ENCODE assay signal across 22 cellular contexts in genomic region chr14:20486700-20487401, GRCh38. TPM values are rescaled to one million over a fixed set of nuclear protein-coding genes. Genes with fewer than 3 reads are reported as not detected.
DNase-seq lines count a peak whose midpoint lies in the region; ATAC-seq and TF ChIP-seq lines count a peak whose summit lies in the region.
"Had no signal": no experiment of that assay in that cellular context is flagged by ENCODE, and none has a peak within 500 bp of the region (broad histone marks: within the 10 kb centered on the region; RNA-seq: fewer than 3 reads in every experiment).

No MANE protein-coding gene starts in this region.

- H3K9me3 ChIP-seq in smooth muscle cell (replicated peaks; ENCODE audit: low read depth), result no peaks in the 10 kb centered on the region
- H3K9me3 ChIP-seq: body of pancreas, esophagus muscularis mucosa had no signal

- no peak for TF ChIP-seq CTCF in smooth muscle cell (IDR thresholded peaks at IDR 0.05; ENCODE audit: borderline replicate concordance, insufficient read depth, poor library complexity, severe bottlenecking)

- peak overlapping the region in 1 of 2 donors; percentile 47 for H3K27ac Mint-ChIP-seq in stimulated activated naive CD8-positive, alpha-beta T cell treated with anti-CD3 and anti-CD28 coated beads, Interleukin-15, amount 100 ng/mL, for 72 hours
- H3K27ac Mint-ChIP-seq in activated naive CD8-positive, alpha-beta T cell treated with anti-CD3 and anti-CD28 coated beads, Interleukin-2, amount 50 U/mL, for 24 hours, result peak overlapping the region; percentile 21
- H3K27ac Mint-ChIP-seq: neural progenitor cell had no signal

- H3K27me3 ChIP-seq in smooth muscle cell (ENCODE audit: low read depth), result no peaks in the 10 kb centered on the region
- H3K27me3 ChIP-seq: body of pancreas, neural progenitor cell had no signal

- no peaks in the 10 kb centered on the region for H3K36me3 ChIP-seq in smooth muscle cell (ENCODE audit: low read depth)
- H3K36me3 ChIP-seq: esophagus muscularis mucosa, neural progenitor cell had no signal

- WGBS in smooth muscle cell (ENCODE audit: low lambda C conversion rate), result 81% methylated on average over 8 of the region's 8 CpGs

- H3K27me3 Mint-ChIP-seq in stimulated activated naive CD8-positive, alpha-beta T cell treated with anti-CD3 and anti-CD28 coated beads, Interleukin-15, amount 100 ng/mL, for 72 hours, result no peaks in the 10 kb centered on the region
- H3K27me3 Mint-ChIP-seq in activated naive CD8-positive, alpha-beta T cell treated with anti-CD3 and anti-CD28 coated beads, Interleukin-2, amount 50 U/mL, for 24 hours, result no peaks in the 10 kb centered on the region

- H3K4me1 ChIP-seq in smooth muscle cell (ENCODE audit: low read depth), result no peaks in the 10 kb centered on the region
- H3K4me1 ChIP-seq: body of pancreas had no signal

- H3K36me3 Mint-ChIP-seq in activated naive CD8-positive, alpha-beta T cell treated with anti-CD3 and anti-CD28 coated beads, Interleukin-2, amount 50 U/mL, for 24 hours (ENCODE audit: low read depth), result no peaks in the 10 kb centered on the region
- H3K36me3 Mint-ChIP-seq: neural progenitor cell had no signal

- no peaks in the 10 kb centered on the region for H3K79me2 ChIP-seq in smooth muscle cell (ENCODE audit: low read depth)

- no peaks in the 10 kb centered on the region for H3K9me3 Mint-ChIP-seq in stimulated activated naive CD8-positive, alpha-beta T cell treated with anti-CD3 and anti-CD28 coated beads, Interleukin-15, amount 100 ng/mL, for 72 hours
- H3K9me3 Mint-ChIP-seq in activated naive CD8-positive, alpha-beta T cell treated with anti-CD3 and anti-CD28 coated beads, Interleukin-2, amount 50 U/mL, for 24 hours, result no peaks in the 10 kb centered on the region
- H3K9me3 Mint-ChIP-seq: neural progenitor cell had no signal

- peaks cover 52% of the 10 kb centered on the region for H3K4me1 Mint-ChIP-seq in stimulated activated naive CD8-positive, alpha-beta T cell treated with anti-CD3 and anti-CD28 coated beads, Interleukin-15, amount 100 ng/mL, for 72 hours
- peaks cover 50% of the 10 kb centered on the region for H3K4me1 Mint-ChIP-seq in activated naive CD8-positive, alpha-beta T cell treated with anti-CD3 and anti-CD28 coated beads, Interleukin-2, amount 50 U/mL, for 24 hours

- no peak for ATAC-seq in stimulated activated naive CD8-positive, alpha-beta T cell treated with anti-CD3 and anti-CD28 coated beads, Interleukin-15, amount 100 ng/mL, for 72 hours
- no peak for ATAC-seq in stimulated activated naive CD8-positive, alpha-beta T cell treated with anti-CD3 and anti-CD28 coated beads, Interleukin-15, Interleukin-2, amounts not matched to agents 100 U/mL and 50 U/mL, for 24 hours
- no peak for ATAC-seq in activated naive CD8-positive, alpha-beta T cell treated with anti-CD3 and anti-CD28 coated beads, Interleukin-2, amount 50 U/mL, for 24 hours
- ATAC-seq in HG03469 (IDR thresholded peaks at IDR 0.05; ENCODE audit: unreplicated experiment) (no peak), GM18498 (IDR thresholded peaks at IDR 0.05; ENCODE audit: unreplicated experiment) (no peak)
- ATAC-seq: body of pancreas had no signal

- no peak overlapping the region for H3K4me3 ChIP-seq in smooth muscle cell
- H3K4me3 ChIP-seq: body of pancreas, esophagus muscularis mucosa, neural progenitor cell had no signal

- no peak overlapping the region for H3K27ac ChIP-seq in smooth muscle cell (ENCODE audit: low read depth)
- H3K27ac ChIP-seq: body of pancreas, esophagus muscularis mucosa, neural progenitor cell had no signal

- no peak overlapping the region for H2AFZ ChIP-seq in smooth muscle cell (ENCODE audit: low read depth)
- H2AFZ ChIP-seq: neural progenitor cell had no signal

- H3K4me3 Mint-ChIP-seq in stimulated activated naive CD8-positive, alpha-beta T cell treated with anti-CD3 and anti-CD28 coated beads, Interleukin-15, amount 100 ng/mL, for 72 hours, result peak overlapping the region; percentile 30 to 53
- no peak overlapping the region for H3K4me3 Mint-ChIP-seq in activated naive CD8-positive, alpha-beta T cell treated with anti-CD3 and anti-CD28 coated beads, Interleukin-2, amount 50 U/mL, for 24 hours
- H3K4me3 Mint-ChIP-seq: neural progenitor cell had no signal

- H3F3A ChIP-seq in smooth muscle cell (ENCODE audit: low read depth), result no peaks in the 10 kb centered on the region

- no peak overlapping the region for H3K4me2 ChIP-seq in smooth muscle cell
- H3K4me2 ChIP-seq: neural progenitor cell had no signal

- H3K9ac ChIP-seq in smooth muscle cell (ENCODE audit: low read depth), result no peak overlapping the region
- H3K9ac ChIP-seq: neural progenitor cell had no signal

- H4K20me1 ChIP-seq in smooth muscle cell (ENCODE audit: low read depth), result no peaks in the 10 kb centered on the region

- DNase-seq in stimulated activated naive CD8-positive, alpha-beta T cell treated with anti-CD3 and anti-CD28 coated beads, Interleukin-15, amount 100 ng/mL, for 72 hours, result no peak
- no peak for DNase-seq in stimulated activated naive CD8-positive, alpha-beta T cell treated with anti-CD3 and anti-CD28 coated beads, Interleukin-15, Interleukin-2, amounts not matched to agents 100 U/mL and 50 U/mL, for 24 hours
- peak; percentile 57 for DNase-seq in MV-4-11 (lab: John Stamatoyannopoulos, UW)
- no peak for DNase-seq in activated naive CD8-positive, alpha-beta T cell treated with anti-CD3 and anti-CD28 coated beads, Interleukin-2, amount 50 U/mL, for 24 hours
- no peak for DNase-seq in DMS79 (lab: John Stamatoyannopoulos, UW)
- no peak for DNase-seq in smooth muscle cell (lab: John Stamatoyannopoulos, UW; ENCODE audit: unreplicated experiment)
- DNase-seq: activated CD4-positive, alpha-beta T cell treated with anti-CD3 and anti-CD28 coated beads, Interleukin-2, amount 50 U/mL, for 48 hours; activated gamma-delta T cell; body of pancreas; glutamatergic neuron; H7; NCI-H748 treated with DMSO at 0.1 percent for 48 hours; stimulated activated CD4-positive, alpha-beta T cell treated with anti-CD3 and anti-CD28 coated beads, Interleukin-15, amount 100 ng/mL, for 24 hours had no signal

RNA-seq across cellular contexts. Expression of gene PNP, which starts 17.6 kb away (rescaled TPM):
- 49.7 and 52.2 TPM in 2 replicates for total RNA-seq in smooth muscle cell
- polyA plus RNA-seq in smooth muscle cell, result 24.2 and 33.4 TPM in 2 replicates

RNA-seq across cellular contexts. Expression of gene RNASE10, which starts 18.5 kb away (rescaled TPM):
- not detected in 2 replicates for total RNA-seq in smooth muscle cell
- 0.26 and 0.40 TPM in 2 replicates for polyA plus RNA-seq in smooth muscle cell
- total RNA-seq: dermis microvascular lymphatic vessel endothelial cell, esophagus muscularis mucosa, H7, HT1080, lung microvascular endothelial cell, M059J, renal cortical epithelial cell had no signal

RNA-seq across cellular contexts. Expression of gene PIP4P1, which starts 25.6 kb away (rescaled TPM):
- 24.8 and 29.3 TPM in 2 replicates for total RNA-seq in smooth muscle cell
- polyA plus RNA-seq in smooth muscle cell, result 53.8 and 54.9 TPM in 2 replicates

RNA-seq across cellular contexts. Expression of gene APEX1, which starts 31.8 kb away (rescaled TPM):
- total RNA-seq in smooth muscle cell, result 51.2 and 81.6 TPM in 2 replicates
- polyA plus RNA-seq in smooth muscle cell, result 116 and 118 TPM in 2 replicates

RNA-seq across cellular contexts. Expression of gene OSGEP, which starts 32.2 kb away (rescaled TPM):
- total RNA-seq in smooth muscle cell, result 33.3 and 41.3 TPM in 2 replicates
- polyA plus RNA-seq in smooth muscle cell, result 18.4 and 21.7 TPM in 2 replicates
